ENCODE assay signal across 8 cellular contexts in genomic region chr2:27249891-27250651, GRCh38. TPM values are rescaled to one million over a fixed set of nuclear protein-coding genes. Genes with fewer than 3 reads are reported as not detected.
DNase-seq lines count a peak whose midpoint lies in the region; ATAC-seq, FAIRE-seq and TF ChIP-seq lines count a peak whose summit lies in the region.

No MANE protein-coding gene starts in this region.

- no peaks in the 10 kb centered on the region for H3K4me1 ChIP-seq in pancreas

- H3K27ac ChIP-seq in pancreas: no peak overlapping the region

- no peak overlapping the region for H3K4me3 Mint-ChIP-seq in activated CD8-positive, alpha-beta memory T cell treated with anti-CD3 and anti-CD28 coated beads, Interleukin-2, amount 10 ng/mL, durations not matched to agents 7 days and 5 days

- no peaks in the 10 kb centered on the region for H3K36me3 ChIP-seq in pancreas

- intact Hi-C loops in pancreas (cut with DNase I): no loop called here

- 19 to 22% methylated on average over 22 of the region's 22 CpGs for WGBS in pancreas, 2 donors

- CTCF ChIA-PET in activated CD8-positive, alpha-beta memory T cell treated with anti-CD3 and anti-CD28 coated beads, Interleukin-2, amount 10 ng/mL, durations not matched to agents 7 days and 5 days (lab: Charles Lee): interaction anchor here (0.7 to 5.9 kb wide), 8 partner anchors 15 to 121 kb away, joined by 3 to 51 read pairs (median 4); partner anchors contain the start of gene TRIM54

- H3K9me3 Mint-ChIP-seq in activated CD8-positive, alpha-beta memory T cell treated with anti-CD3 and anti-CD28 coated beads, Interleukin-2, amount 10 ng/mL, durations not matched to agents 7 days and 5 days (ENCODE audit: low read depth): no peaks in the 10 kb centered on the region

- TF ChIP-seq CTCF in foreskin fibroblast (IDR thresholded peaks at IDR 0.05; ENCODE audit: low read depth, low read length): peak; percentile 73
- peak; percentile 18 to 60 (median 37) for TF ChIP-seq CTCF in pancreas (IDR thresholded peaks at IDR 0.05)

- peaks cover 22% of the 10 kb centered on the region for H3K27me3 Mint-ChIP-seq in activated CD8-positive, alpha-beta memory T cell treated with anti-CD3 and anti-CD28 coated beads, Interleukin-2, amount 10 ng/mL, durations not matched to agents 7 days and 5 days

- no peaks in the 10 kb centered on the region for H3K27me3 ChIP-seq in pancreas

- H3K4me3 ChIP-seq in foreskin fibroblast (ENCODE audit: low read depth in 1 of 2, low read length in 2 of 2): no peak overlapping the region
- H3K4me3 ChIP-seq in pancreas: no peak overlapping the region

- peak; percentile 83 for ATAC-seq in activated CD8-positive, alpha-beta memory T cell treated with anti-CD3 and anti-CD28 coated beads, Interleukin-2, amount 10 ng/mL, durations not matched to agents 7 days and 5 days
- ATAC-seq in pancreas (peak; percentile 81 to 97 (median 86)), GM21737 (IDR thresholded peaks at IDR 0.05; ENCODE audit: unreplicated experiment) (no peak), GM18867 (IDR thresholded peaks at IDR 0.05; ENCODE audit: unreplicated experiment) (no peak)

- H3K4me1 Mint-ChIP-seq in activated CD8-positive, alpha-beta memory T cell treated with anti-CD3 and anti-CD28 coated beads, Interleukin-2, amount 10 ng/mL, durations not matched to agents 7 days and 5 days: no peaks in the 10 kb centered on the region

- peak; percentile 38 to 72 for DNase-seq in NCI-H524 (lab: John Stamatoyannopoulos, UW)
- no peak for DNase-seq in NCI-H524 treated with DMSO at 0.1 percent for 48 hours (lab: John Stamatoyannopoulos, UW)
- DNase-seq in NCI-H2227 treated with DMSO at 0.1 percent for 48 hours (lab: John Stamatoyannopoulos, UW): peak; percentile 11
- peak; percentile 70 for DNase-seq in activated CD8-positive, alpha-beta memory T cell treated with anti-CD3 and anti-CD28 coated beads, Interleukin-2, amount 10 ng/mL, durations not matched to agents 7 days and 5 days
- peak in 1 of 2 donors; percentile 71 for DNase-seq in foreskin fibroblast
- peak in 5 of 6 donors; percentile 25 to 84 (median 59) for DNase-seq in pancreas

- H3K9me3 ChIP-seq in pancreas: no peaks in the 10 kb centered on the region

- no peak for FAIRE-seq in pancreas (lab: Jason Lieb, UNC)

- no peak overlapping the region for H3K27ac Mint-ChIP-seq in activated CD8-positive, alpha-beta memory T cell treated with anti-CD3 and anti-CD28 coated beads, Interleukin-2, amount 10 ng/mL, durations not matched to agents 7 days and 5 days

- H3K36me3 Mint-ChIP-seq in activated CD8-positive, alpha-beta memory T cell treated with anti-CD3 and anti-CD28 coated beads, Interleukin-2, amount 10 ng/mL, durations not matched to agents 7 days and 5 days: no peaks in the 10 kb centered on the region

RNA-seq across cellular contexts. Expression of gene SLC30A3, which starts 12.8 kb away (rescaled TPM):
- total RNA-seq in activated CD8-positive, alpha-beta memory T cell treated with anti-CD3 and anti-CD28 coated beads, Interleukin-2, amount 10 ng/mL, durations not matched to agents 7 days and 5 days: under 1 TPM; 0.38 to 0.47 TPM
- total RNA-seq in pancreas: under 1 TPM in 1 of 6 donors, not detected in 5; 0.12 TPM
- under 1 TPM in 1 of 2 donors, not detected in 1; 0.15 TPM for polyA plus RNA-seq in pancreas

RNA-seq across cellular contexts. Expression of gene DNAJC5G, which starts 25.2 kb away (rescaled TPM):
- not detected for total RNA-seq in activated CD8-positive, alpha-beta memory T cell treated with anti-CD3 and anti-CD28 coated beads, Interleukin-2, amount 10 ng/mL, durations not matched to agents 7 days and 5 days
- under 1 TPM in 1 of 6 donors, not detected in 5; 0.06 TPM for total RNA-seq in pancreas
- under 1 TPM in 1 of 2 donors, not detected in 1; 0.34 TPM for polyA plus RNA-seq in pancreas

RNA-seq across cellular contexts. Expression of gene TRIM54, which starts 32.2 kb away (rescaled TPM):
- total RNA-seq in activated CD8-positive, alpha-beta memory T cell treated with anti-CD3 and anti-CD28 coated beads, Interleukin-2, amount 10 ng/mL, durations not matched to agents 7 days and 5 days: under 1 TPM in 1 of 2 experiments, not detected in 1; 0.28 TPM
- total RNA-seq in pancreas: 1 to 10 TPM in 1 of 6 donors, under 1 TPM in 5; 0.08 to 1.1 (median 0.33) TPM
- polyA plus RNA-seq in pancreas: under 1 TPM; 0.27 to 0.31 TPM

RNA-seq across cellular contexts. Expression of gene CAD, which starts 32.9 kb away (rescaled TPM):
- 10 to 100 TPM; 78.6 to 99.5 TPM for total RNA-seq in activated CD8-positive, alpha-beta memory T cell treated with anti-CD3 and anti-CD28 coated beads, Interleukin-2, amount 10 ng/mL, durations not matched to agents 7 days and 5 days
- 10 to 100 TPM in 5 of 6 donors, 1 to 10 TPM in 1; 9.6 to 23.4 (median 14.7) TPM for total RNA-seq in pancreas
- polyA plus RNA-seq in pancreas: 10 to 100 TPM; 17.5 to 24.6 TPM

RNA-seq across cellular contexts. Expression of gene SLC5A6, which starts 38.0 kb away (rescaled TPM):
- total RNA-seq in activated CD8-positive, alpha-beta memory T cell treated with anti-CD3 and anti-CD28 coated beads, Interleukin-2, amount 10 ng/mL, durations not matched to agents 7 days and 5 days: 10 to 100 TPM; 35.0 to 47.9 TPM
- total RNA-seq in pancreas: 10 to 100 TPM in 5 of 6 donors, 1 to 10 TPM in 1; 8.3 to 15.3 (median 13.1) TPM
- polyA plus RNA-seq in pancreas: 10 to 100 TPM; 14.9 to 15.0 TPM

Comparison
In these comparisons a context has a peak if more than half of its experiments do, and no peak if none do; other contexts are left out.
1. ATAC-seq: peak in activated CD8-positive, alpha-beta memory T cell treated with anti-CD3 and anti-CD28 coated beads, Interleukin-2, amount 10 ng/mL, durations not matched to agents 7 days and 5 days (single experiment) and pancreas (4 of 4); none in GM21737 (single experiment) and GM18867 (single experiment).